ENCODE assay signal across 16 cellular contexts in genomic region chr6:84897874-84898635, GRCh38.
DNase-seq lines count a peak whose midpoint lies in the region; ATAC-seq and TF ChIP-seq lines count a peak whose summit lies in the region.
"Had no signal": no experiment of that assay in that cellular context is flagged by ENCODE, and none has a peak within 500 bp of the region (broad histone marks: within the 10 kb centered on the region; RNA-seq: fewer than 3 reads in every experiment).

No MANE protein-coding gene starts in this region.

- TF ChIP-seq CTCF in RWPE1 (conservative IDR thresholded peaks at IDR 0.05; ENCODE audit: low read depth) (no peak), epithelial cell of proximal tubule (conservative IDR thresholded peaks at IDR 0.05; ENCODE audit: low read depth, low read length) (no peak)

- ATAC-seq in activated CD4-positive, CD25-positive, alpha-beta regulatory T cell treated with anti-CD3 and anti-CD28 coated beads, Interleukin-2, amount 50 U/mL, for 24 hours = no peak
- no peak for ATAC-seq in HG03442 (IDR thresholded peaks at IDR 0.05; ENCODE audit: unreplicated experiment)
- ATAC-seq: CD8-positive, alpha-beta T cell; upper lobe of right lung had no signal

- in situ Hi-C loops in GM23248 (cut with MboI) = no loop called here

- H3K4me1 ChIP-seq in GM23248 (ENCODE audit: insufficient read depth) = peaks cover 21% of the 10 kb centered on the region
- H3K4me1 ChIP-seq: upper lobe of right lung had no signal

- H3K4me2 ChIP-seq in GM23248 (ENCODE audit: unreplicated experiment) = peak overlapping the region; percentile 63

- 23 to 26% methylated on average over 6 of the region's 6 CpGs for WGBS in GM23248 (ENCODE audit: low coverage in 1 of 2, low lambda C conversion rate in 2 of 2, missing lambda C conversion rate in 2 of 2), 2 experiments

- peaks cover 21% of the 10 kb centered on the region for H3F3A ChIP-seq in GM23248 (ENCODE audit: insufficient read depth)

- no peaks in the 10 kb centered on the region for H3K9me2 ChIP-seq in GM23248 (ENCODE audit: insufficient read depth)

- H3K4me3 ChIP-seq in GM23248 = 0 out of 2 replicates have a peak overlapping the region, but pooled peaks have one; percentile 14
- no peak overlapping the region for H3K4me3 ChIP-seq in epithelial cell of proximal tubule (ENCODE audit: low read depth, low read length)
- no peak overlapping the region for H3K4me3 ChIP-seq in skeletal muscle cell (ENCODE audit: low read depth, low read length)
- H3K4me3 ChIP-seq: upper lobe of right lung had no signal

- H3K27ac ChIP-seq in GM23248 = 0 out of 2 replicates have a peak overlapping the region, but pooled peaks have one; percentile 10
- H3K27ac ChIP-seq in RWPE1 = no peak overlapping the region
- H3K27ac ChIP-seq: upper lobe of right lung had no signal

- no peaks in the 10 kb centered on the region for H4K20me1 ChIP-seq in GM23248 (ENCODE audit: insufficient read depth)

- H3K36me3 ChIP-seq in GM23248 (ENCODE audit: low read depth) = no peaks in the 10 kb centered on the region
- H3K36me3 ChIP-seq: upper lobe of right lung had no signal

- CTCF ChIA-PET in RWPE1 (lab: Yijun Ruan, JAX) = interaction anchor here (0.5 to 0.9 kb wide), 3 partner anchors 8 to 780 kb away, joined by 3 to 6 read pairs (median 3); no protein-coding TSS in a partner anchor

- no peaks in the 10 kb centered on the region for H3K9me3 ChIP-seq in GM23248 (ENCODE audit: low read depth)
- H3K9me3 ChIP-seq: upper lobe of right lung had no signal

- POLR2A ChIA-PET in RWPE1 (lab: Yijun Ruan, JAX; ENCODE audit: low non-redundant PET) = no interaction called here

- no peaks in the 10 kb centered on the region for H3K79me2 ChIP-seq in GM23248 (ENCODE audit: insufficient read depth)

- H2AFZ ChIP-seq in GM23248 = no peak overlapping the region

- DNase-seq in GM23248 (peak; percentile 82), RWPE1 (ENCODE audit: low spot score) (peak; percentile 61), epithelial cell of proximal tubule (ENCODE audit: low read depth) (peak; percentile 32), skeletal muscle cell (ENCODE audit: low read depth) (peak; percentile 89), DMS 273 (lab: John Stamatoyannopoulos, UW; ENCODE audit: unreplicated experiment) (no peak), NCI-H446 treated with DMSO at 0.1 percent for 48 hours (lab: John Stamatoyannopoulos, UW) (no peak)
- DNase-seq: activated CD4-positive, alpha-beta T cell treated with anti-CD3 and anti-CD28 coated beads for 1 hour; CD8-positive, alpha-beta T cell; GF-D8; Karpas-422; NCI-H1694; NCI-H510A treated with DMSO at 0.1 percent for 48 hours; stimulated activated naive CD4-positive, alpha-beta T cell; upper lobe of right lung had no signal

- H3K9ac ChIP-seq in GM23248 = no peak overlapping the region

- H3K27me3 ChIP-seq in GM23248 (replicated peaks; ENCODE audit: insufficient read depth) = no peaks in the 10 kb centered on the region
- H3K27me3 ChIP-seq: upper lobe of right lung had no signal

Comparison
In these comparisons a context has a peak if more than half of its experiments do, and no peak if none do; other contexts are left out.
1. DNase-seq: peak in GM23248 (single experiment), RWPE1 (single experiment), epithelial cell of proximal tubule (single experiment) and skeletal muscle cell (single experiment); none in DMS 273 (single experiment) and NCI-H446 treated with DMSO at 0.1 percent for 48 hours (single experiment).